Comparison of ENCODE assay signal across 8 cellular contexts in genomic region chr16:84084570-84085270, GRCh38. TPM values are rescaled to one million over a fixed set of nuclear protein-coding genes. Genes with fewer than 3 reads are reported as not detected.
DNase-seq lines count a peak whose midpoint lies in the region; ATAC-seq and TF ChIP-seq lines count a peak whose summit lies in the region.

No MANE protein-coding gene starts in this region.

- H3K36me3 Mint-ChIP-seq in nephron (ENCODE audit: low read depth): peaks cover 67% of the 10 kb centered on the region

- H3K4me3 ChIP-seq in epithelial cell of proximal tubule (ENCODE audit: low read depth, low read length): no peak overlapping the region

- H3K4me3 Mint-ChIP-seq in nephron: no peak overlapping the region

- ATAC-seq in HG03066 (IDR thresholded peaks at IDR 0.05; ENCODE audit: low read depth, unreplicated experiment) (peak; percentile 52), GM19452 (IDR thresholded peaks at IDR 0.05; ENCODE audit: unreplicated experiment) (no peak)

- H3K4me1 Mint-ChIP-seq in nephron: no peaks in the 10 kb centered on the region

- DNase-seq in G401 (ENCODE audit: low spot score) (peak; percentile 77), NCI-H82 treated with DMSO at 0.1 percent for 48 hours (lab: John Stamatoyannopoulos, UW; ENCODE audit: unreplicated experiment) (peak; percentile 33), epithelial cell of proximal tubule (ENCODE audit: low read depth) (no peak), superior temporal gyrus (ENCODE audit: extremely low spot score) (peak; percentile 58)
- peak; percentile 31 for DNase-seq in activated CD8-positive, alpha-beta memory T cell treated with anti-CD3 and anti-CD28 coated beads, Interleukin-2, amount 50 U/mL, for 1 hour (ENCODE audit: extremely low read depth)

- H3K27me3 Mint-ChIP-seq in nephron (ENCODE audit: low read depth): no peaks in the 10 kb centered on the region

- no peak overlapping the region for H3K27ac Mint-ChIP-seq in nephron

- H3K9me3 Mint-ChIP-seq in nephron: no peaks in the 10 kb centered on the region

- in situ Hi-C loops in G401 (cut with HindIII; ENCODE audit: low sequenced_read_pairs): loop anchor here (10.0 kb wide), 1 partner anchor 60 kb away; the partner anchor contains the start of genes DNAAF1 and HSDL1

- TF ChIP-seq CTCF in epithelial cell of proximal tubule (conservative IDR thresholded peaks at IDR 0.05; ENCODE audit: low read depth, low read length) (peak; percentile 92), nephron (IDR thresholded peaks at IDR 0.05; ENCODE audit: unreplicated experiment in 3 of 3) (peak; percentile 66 to 72 (median 70))

RNA-seq across cellular contexts. Expression of gene MBTPS1, which starts 32.0 kb away (rescaled TPM):
- total RNA-seq in G401 (2014; rRNA removed; shearing (Covaris generic)): 52.5 and 70.6 TPM in 2 replicates
- 56.2 and 76.3 TPM in 2 replicates for total RNA-seq in epithelial cell of proximal tubule

RNA-seq across cellular contexts. Expression of gene SLC38A8, which starts 42.1 kb away (rescaled TPM):
- not detected in 2 replicates for total RNA-seq in G401 (2014; rRNA removed; shearing (Covaris generic))
- not detected in 2 replicates for total RNA-seq in epithelial cell of proximal tubule
